Comparison of ENCODE assay signal across 19 cellular contexts in genomic region chr1:100795646-100795985, GRCh38.
"Had no signal": no experiment of that assay in that cellular context is flagged by ENCODE, and none has a peak within 500 bp of the region (broad histone marks: within the 10 kb centered on the region; RNA-seq: fewer than 3 reads in every experiment).

No MANE protein-coding gene starts in this region.

- H3K4me2 ChIP-seq: hepatocyte had no signal

- H3K27me3 ChIP-seq: esophagus squamous epithelium, hepatocyte, neutrophil, sigmoid colon, stomach, transverse colon had no signal

- H3K79me2 ChIP-seq: hepatocyte had no signal

- H3K27ac ChIP-seq: esophagus squamous epithelium, hepatocyte, neutrophil, psoas muscle, sigmoid colon, stomach, thoracic aorta, transverse colon had no signal

- H3K27ac Mint-ChIP-seq: effector memory CD8-positive, alpha-beta T cell; memory B cell; naive thymus-derived CD4-positive, alpha-beta T cell had no signal

- H2AFZ ChIP-seq: hepatocyte had no signal

- H3K4me3 Mint-ChIP-seq: effector memory CD8-positive, alpha-beta T cell; memory B cell; naive thymus-derived CD4-positive, alpha-beta T cell had no signal

- ATAC-seq: effector memory CD8-positive, alpha-beta T cell; left colon; naive thymus-derived CD4-positive, alpha-beta T cell; psoas muscle had no signal

- DNase-seq: effector memory CD8-positive, alpha-beta T cell; esophagus squamous epithelium; foreskin melanocyte; kidney; left colon; naive thymus-derived CD4-positive, alpha-beta T cell; psoas muscle; retina; sigmoid colon; small intestine; stimulated activated CD4-positive, alpha-beta T cell treated with anti-CD3 and anti-CD28 coated beads, Interleukin-12 subunit alpha, Interleukin-12 subunit beta, amount 100 ng/mL, for 4 hours; stimulated activated naive CD4-positive, alpha-beta T cell; stomach; substantia nigra; transverse colon had no signal

- H3K4me1 Mint-ChIP-seq: memory B cell; naive thymus-derived CD4-positive, alpha-beta T cell had no signal

- H3K4me1 ChIP-seq: esophagus squamous epithelium, psoas muscle, sigmoid colon had no signal

- H3K4me3 ChIP-seq: esophagus squamous epithelium, hepatocyte, psoas muscle, sigmoid colon, stomach, thoracic aorta, transverse colon had no signal

- H3K36me3 ChIP-seq: esophagus squamous epithelium, neutrophil, sigmoid colon, stomach, thoracic aorta, transverse colon had no signal

- H3K36me3 Mint-ChIP-seq: memory B cell; naive thymus-derived CD4-positive, alpha-beta T cell had no signal

- H3K9me3 Mint-ChIP-seq: effector memory CD8-positive, alpha-beta T cell; memory B cell had no signal
